Comparison of ENCODE assay signal across 12 cellular contexts in genomic region chr11:73232487-73232886, GRCh38. TPM values are rescaled to one million over a fixed set of nuclear protein-coding genes. Genes with fewer than 3 reads are reported as not detected.
"Had no signal": no experiment of that assay in that cellular context is flagged by ENCODE, and none has a peak within 500 bp of the region (broad histone marks: within the 10 kb centered on the region; RNA-seq: fewer than 3 reads in every experiment).

No MANE protein-coding gene starts in this region.

RNA-seq across cellular contexts. Expression of gene P2RY2, which starts 14.4 kb away (rescaled TPM):
- total RNA-seq: activated CD4-positive, alpha-beta memory T cell treated with anti-CD3 and anti-CD28 coated beads, Interleukin-2, amount 10 ng/mL, durations not matched to agents 7 days and 5 days; activated CD4-positive, alpha-beta T cell treated with anti-CD3 and anti-CD28 coated beads for 36 hours; activated CD4-positive, alpha-beta T cell treated with anti-CD3 and anti-CD28 coated beads, Interleukin-2, amount 10 ng/mL, durations not matched to agents 7 days and 5 days; activated CD8-positive, alpha-beta memory T cell treated with anti-CD3 and anti-CD28 coated beads for 36 hours; activated CD8-positive, alpha-beta T cell treated with anti-CD3 and anti-CD28 coated beads, Interleukin-2, amount 10 ng/mL, durations not matched to agents 7 days and 5 days; activated naive CD4-positive, alpha-beta T cell treated with anti-CD3 and anti-CD28 coated beads, Interleukin-2, amount 50 U/mL, for 72 hours; activated naive CD8-positive, alpha-beta T cell treated with anti-CD3 and anti-CD28 coated beads for 36 hours; activated T-cell treated with anti-CD3 and anti-CD28 coated beads, Interleukin-2, amount 50 U/mL, for 4 hours; activated T-cell treated with anti-CD3 and anti-CD28 coated beads, Interleukin-2, amount 50 U/mL, for 72 hours; activated T-helper 1 cell treated with anti-CD3 and anti-CD28 coated beads, Interleukin-12 subunit alpha, Interleukin-12 subunit beta, Interleukin-2, Interleukin-4 antibody, amounts not matched to agents 30 ng/mL and 10 ng/mL and 1 ng/mL, durations not matched to agents 14 hours and 24 hours and 36 hours; activated T-helper 17 cell treated with anti-CD3 and anti-CD28 coated beads, Interleukin-2, amount 50 U/mL, for 72 hours had no signal

RNA-seq across cellular contexts. Expression of gene P2RY6, which starts 39.7 kb away (rescaled TPM):
- total RNA-seq: activated CD4-positive, alpha-beta memory T cell treated with anti-CD3 and anti-CD28 coated beads, Interleukin-2, amount 10 ng/mL, durations not matched to agents 7 days and 5 days; activated CD4-positive, alpha-beta T cell treated with anti-CD3 and anti-CD28 coated beads for 36 hours; activated CD4-positive, alpha-beta T cell treated with anti-CD3 and anti-CD28 coated beads, Interleukin-2, amount 10 ng/mL, durations not matched to agents 7 days and 5 days; activated CD8-positive, alpha-beta memory T cell treated with anti-CD3 and anti-CD28 coated beads for 36 hours; activated CD8-positive, alpha-beta T cell treated with anti-CD3 and anti-CD28 coated beads, Interleukin-2, amount 10 ng/mL, durations not matched to agents 7 days and 5 days; activated naive CD4-positive, alpha-beta T cell treated with anti-CD3 and anti-CD28 coated beads, Interleukin-2, amount 50 U/mL, for 72 hours; activated naive CD8-positive, alpha-beta T cell treated with anti-CD3 and anti-CD28 coated beads for 36 hours; activated T-cell treated with anti-CD3 and anti-CD28 coated beads, Interleukin-2, amount 50 U/mL, for 4 hours; activated T-cell treated with anti-CD3 and anti-CD28 coated beads, Interleukin-2, amount 50 U/mL, for 72 hours; activated T-helper 1 cell treated with anti-CD3 and anti-CD28 coated beads, Interleukin-12 subunit alpha, Interleukin-12 subunit beta, Interleukin-2, Interleukin-4 antibody, amounts not matched to agents 30 ng/mL and 10 ng/mL and 1 ng/mL, durations not matched to agents 14 hours and 24 hours and 36 hours; activated T-helper 17 cell treated with anti-CD3 and anti-CD28 coated beads, Interleukin-2, amount 50 U/mL, for 72 hours; body of pancreas had no signal
